In the genomic region with DNA sequence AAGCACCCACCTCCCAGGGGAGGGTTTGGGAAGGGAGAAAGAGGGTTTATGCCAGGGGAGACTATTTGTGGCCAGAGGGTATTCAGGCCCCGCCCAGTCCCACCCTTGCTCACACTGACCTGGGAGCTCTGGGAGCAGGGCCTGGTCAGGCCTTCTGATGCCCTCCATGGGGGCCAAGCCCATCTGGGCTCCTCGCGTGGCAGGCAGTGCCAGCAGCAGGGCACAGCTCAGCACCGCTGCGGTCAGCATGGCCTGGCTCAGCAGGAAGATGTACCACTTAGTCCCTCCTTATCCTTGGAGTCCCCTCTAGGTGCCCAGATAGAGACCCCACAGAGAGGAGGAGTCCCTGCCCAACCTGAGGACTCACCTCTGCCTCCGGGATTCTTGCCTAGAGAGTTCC, we compare ENCODE assay signal across 13 cellular contexts. TPM values are rescaled to one million over a fixed set of nuclear protein-coding genes. Genes with fewer than 3 reads are reported as not detected.
DNase-seq lines count a peak whose midpoint lies in the region; ATAC-seq, FAIRE-seq and TF ChIP-seq lines count a peak whose summit lies in the region.
"Had no signal": no experiment of that assay in that cellular context is flagged by ENCODE, and none has a peak within 500 bp of the region (broad histone marks: within the 10 kb centered on the region; RNA-seq: fewer than 3 reads in every experiment).

A gene with protein sequence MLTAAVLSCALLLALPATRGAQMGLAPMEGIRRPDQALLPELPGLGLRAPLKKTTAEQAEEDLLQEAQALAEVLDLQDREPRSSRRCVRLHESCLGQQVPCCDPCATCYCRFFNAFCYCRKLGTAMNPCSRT (minus strand): TSS at position 398 of the 400 bp plus-strand sequence. CDS start 149 bp downstream, at position 249.

- no peak within 1 kb of the TSS for H3K27ac ChIP-seq in SK-N-MC
- H3K27ac ChIP-seq in endothelial cell of umbilical vein (ENCODE audit: insufficient read depth, low read depth, low read length): peak within 1 kb of the TSS; percentile 73
- H3K27ac ChIP-seq in sigmoid colon: peak within 1 kb of the TSS; percentile 80 to 98 (median 94)

- no peak for ATAC-seq in HG02588 (IDR thresholded peaks at IDR 0.05; ENCODE audit: unreplicated experiment)

- no TSS peak for BruUV-seq in endothelial cell of umbilical vein (replicated peaks; lab: Mats Ljungman, UMichigan)

- dilution Hi-C loops in endothelial cell of umbilical vein (cut with MboI; ENCODE audit: extremely low pct_ligation_motif_present, low sequenced_read_pairs): no loop called here

- CTCF ChIA-PET in endothelial cell of umbilical vein (lab: Charles Lee): interaction anchor here (0.6 to 6.1 kb wide), 4 partner anchors 9 to 38 kb away, joined by 3 to 133 read pairs (median 26); no protein-coding TSS in a partner anchor

- DNase-seq in GM06990 (ENCODE audit: extremely low read depth, insufficient read length) (no peak), SK-N-MC (ENCODE audit: low read depth, low spot score) (no peak), endothelial cell of umbilical vein (ENCODE audit: low read depth, low spot score) (no peak), sigmoid colon (no peak), dedifferentiated amniotic fluid mesenchymal stem cell (ENCODE audit: extremely low spot score) (no peak), NCI-H1436 treated with DMSO at 0.1 percent for 48 hours (lab: John Stamatoyannopoulos, UW) (no peak), T1000 (lab: John Stamatoyannopoulos, UW) (no peak)
- DNase-seq: activated gamma-delta T cell treated with Interleukin-2 at 50 U/mL for 16 hours, NCI-H1930 had no signal

- 97 to 99% methylated on average over 6 of the region's 6 CpGs for WGBS in sigmoid colon, 2 donors

- no peak for TF ChIP-seq EP300 in sigmoid colon (IDR thresholded peaks at IDR 0.05)

- H3K36me3 ChIP-seq in GM06990 (ENCODE audit: control insufficient read depth, insufficient read depth, low read length) (peaks cover 10% of the 10 kb centered on the region), SK-N-MC (ENCODE audit: insufficient read depth, low read length) (no peaks in the 10 kb centered on the region), endothelial cell of umbilical vein (ENCODE audit: control insufficient read depth in 2 of 2, extremely low read depth in 1 of 2, insufficient read depth in 2 of 2, low read length in 2 of 2) (no peaks in the 10 kb centered on the region), sigmoid colon (peaks cover 0 to 8% (median 0%) of the 10 kb centered on the region in 4 donors)

- H4K20me1 ChIP-seq in endothelial cell of umbilical vein (replicated peaks; ENCODE audit: control insufficient read depth, extremely low read depth, insufficient read depth, low read length): no peaks in the 10 kb centered on the region

- H3K4me3 ChIP-seq in GM06990 (replicated peaks; ENCODE audit: low read depth, low read length) (peak within 1 kb of the TSS; percentile 71), SK-N-MC (no peak within 1 kb of the TSS), endothelial cell of umbilical vein (replicated peaks in 1 of 3; ENCODE audit: insufficient read depth in 1 of 3, low read depth in 1 of 3, low read length in 3 of 3) (no peak within 1 kb of the TSS), sigmoid colon (no peak within 1 kb of the TSS)

- TF ChIP-seq POLR2A in endothelial cell of umbilical vein (IDR thresholded peaks at IDR 0.05; ENCODE audit: low read depth, low read length): no peak
- TF ChIP-seq POLR2A in sigmoid colon (IDR thresholded peaks at IDR 0.05): no peak

- intact Hi-C loops in endothelial cell of umbilical vein (cut with micrococcal nuclease) (no loop called here), sigmoid colon (cut with DNase I) (loop anchor here (5.0 kb wide), 2 partner anchors 39 to 184 kb away; a partner anchor contains a TSS)

- H3K9ac ChIP-seq in SK-N-MC (ENCODE audit: insufficient read length) (peak within 1 kb of the TSS; percentile 85), endothelial cell of umbilical vein (replicated peaks; ENCODE audit: extremely low read depth, insufficient read depth, low read length) (peak within 1 kb of the TSS; percentile 83)

- FAIRE-seq in endothelial cell of umbilical vein (lab: Jason Lieb, UNC): no peak

- POLR2A ChIA-PET in endothelial cell of umbilical vein (lab: Charles Lee): no interaction called here

- no peaks in the 10 kb centered on the region for H3K9me3 ChIP-seq in SK-N-MC (ENCODE audit: low read depth, low read length)
- no peaks in the 10 kb centered on the region for H3K9me3 ChIP-seq in endothelial cell of umbilical vein (replicated peaks; ENCODE audit: control insufficient read depth, insufficient read depth, low read length)
- no peaks in the 10 kb centered on the region for H3K9me3 ChIP-seq in sigmoid colon

- no peak for TF ChIP-seq CTCF in GM06990 (IDR thresholded peaks at IDR 0.05; ENCODE audit: insufficient read depth, low read length, poor library complexity, severe bottlenecking)
- TF ChIP-seq CTCF in endothelial cell of umbilical vein (IDR thresholded peaks at IDR 0.05; ENCODE audit: extremely low read depth in 1 of 2, insufficient read depth in 1 of 2, low read depth in 1 of 2, low read length in 2 of 2): no peak
- TF ChIP-seq CTCF in sigmoid colon (IDR thresholded peaks at IDR 0.05): no peak

- peaks cover 17% of the 10 kb centered on the region for H3K79me2 ChIP-seq in endothelial cell of umbilical vein (ENCODE audit: control insufficient read depth, insufficient read depth, low read length)

- H2AFZ ChIP-seq in endothelial cell of umbilical vein (ENCODE audit: low read depth, low read length): no peak within 1 kb of the TSS

- no peaks in the 10 kb centered on the region for H3K9me1 ChIP-seq in endothelial cell of umbilical vein (replicated peaks; ENCODE audit: control insufficient read depth, extremely low read depth, insufficient read depth, low read length)

- H3K4me2 ChIP-seq in endothelial cell of umbilical vein (ENCODE audit: insufficient read depth, low read length): no peak within 1 kb of the TSS

- no peaks in the 10 kb centered on the region for H3K27me3 ChIP-seq in GM06990 (replicated peaks; ENCODE audit: control insufficient read depth, insufficient read depth, low read length)
- H3K27me3 ChIP-seq in endothelial cell of umbilical vein (ENCODE audit: control insufficient read depth in 2 of 2, insufficient read depth in 2 of 2, low read length in 2 of 2): no peaks in the 10 kb centered on the region
- H3K27me3 ChIP-seq in sigmoid colon: no peaks in the 10 kb centered on the region

- peaks cover 35% of the 10 kb centered on the region for H3K4me1 ChIP-seq in endothelial cell of umbilical vein (ENCODE audit: control insufficient read depth, extremely low read depth, insufficient read depth, low read length)
- peaks cover 0 to 42% (median 38%) of the 10 kb centered on the region in 4 donors for H3K4me1 ChIP-seq in sigmoid colon

TF ChIP-seq in endothelial cell of umbilical vein, 7 proteins besides CTCF, POLR2A, EP300 and RAD21:
- TF ChIP-seq POLR2AphosphoS5 (IDR thresholded peaks at IDR 0.05; ENCODE audit: insufficient read depth, low read depth, low read length) (no peak), GATA2 (IDR thresholded peaks at IDR 0.05; ENCODE audit: insufficient read depth, insufficient read length, low read depth, low read length) (no peak), FOS (IDR thresholded peaks at IDR 0.05; ENCODE audit: borderline replicate concordance, insufficient read depth, low read length) (no peak), MYC (IDR thresholded peaks at IDR 0.05; ENCODE audit: low read depth, low read length) (no peak), JUN (IDR thresholded peaks at IDR 0.05; ENCODE audit: borderline replicate concordance, insufficient read depth, insufficient read length, low read depth) (no peak), EZH2 (IDR thresholded peaks at IDR 0.05; ENCODE audit: borderline replicate concordance, low read depth, low read length, severe bottlenecking) (no peak)
- TF ChIP-seq, protein P1, sequence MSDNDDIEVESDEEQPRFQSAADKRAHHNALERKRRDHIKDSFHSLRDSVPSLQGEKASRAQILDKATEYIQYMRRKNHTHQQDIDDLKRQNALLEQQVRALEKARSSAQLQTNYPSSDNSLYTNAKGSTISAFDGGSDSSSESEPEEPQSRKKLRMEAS (IDR thresholded peaks at IDR 0.05; ENCODE audit: insufficient read depth, insufficient read length): no peak

RNA-seq across cellular contexts. Expression of the gene that starts here (rescaled TPM):
- not detected in 2 replicates for total RNA-seq in endothelial cell of umbilical vein
- not detected in 2 replicates for polyA plus RNA-seq in endothelial cell of umbilical vein
- not detected in 2 replicates for polyA plus RNA-seq in endothelial cell of umbilical vein (2011; cell fraction: cytosol; rRNA removed)
- polyA plus RNA-seq in endothelial cell of umbilical vein (2011; cell fraction: nucleus; rRNA removed): not detected in 2 replicates
- not detected in 2 replicates for polyA plus RNA-seq in endothelial cell of umbilical vein (2012)
- not detected in 2 replicates for polyA minus RNA-seq in endothelial cell of umbilical vein
- not detected for polyA minus RNA-seq in endothelial cell of umbilical vein (2011; cell fraction: cytosol; rRNA and poly(A)+ RNA removed)
- polyA minus RNA-seq in endothelial cell of umbilical vein (2011; cell fraction: nucleus; rRNA and poly(A)+ RNA removed): not detected in 2 replicates
- not detected for total RNA-seq in sigmoid colon
- not detected for polyA plus RNA-seq in sigmoid colon
- total RNA-seq: fibroblast of villous mesenchyme, osteocyte, SK-MEL-5 had no signal
